ENCODE assay signal across 12 cellular contexts in genomic region chr1:1425753-1426495, GRCh38. TPM values are rescaled to one million over a fixed set of nuclear protein-coding genes. Genes with fewer than 3 reads are reported as not detected.
DNase-seq lines count a peak whose midpoint lies in the region; ATAC-seq and TF ChIP-seq lines count a peak whose summit lies in the region.
"Had no signal": no experiment of that assay in that cellular context is flagged by ENCODE, and none has a peak within 500 bp of the region (broad histone marks: within the 10 kb centered on the region; RNA-seq: fewer than 3 reads in every experiment).

No MANE protein-coding gene starts in this region.

- H3K27ac ChIP-seq in HEK293 (ENCODE audit: extremely low read depth, low read depth, low read length) = no peak overlapping the region
- H3K27ac ChIP-seq in endodermal cell (ENCODE audit: low read depth, low read length) = no peak overlapping the region
- no peak overlapping the region for H3K27ac ChIP-seq in vagina
- H3K27ac ChIP-seq: gastrocnemius medialis had no signal

- intact Hi-C loops in vagina (cut with DNase I) = no loop called here

- H3K9ac ChIP-seq in endodermal cell (ENCODE audit: extremely low read depth, low read length, poor library complexity, severe bottlenecking) = no peak overlapping the region

- CTCF ChIA-PET in HEK293 (lab: Yijun Ruan, JAX) = interaction anchor here (2.0 kb wide), 1 partner anchor 15 kb away, joined by 5 read pairs; no protein-coding TSS in a partner anchor

- H3K4me3 ChIP-seq in HEK293 (ENCODE audit: low read depth, low read length) (no peak overlapping the region), endodermal cell (ENCODE audit: low read length) (no peak overlapping the region), vagina (no peak overlapping the region)
- H3K4me3 ChIP-seq: gastrocnemius medialis had no signal

- H3K27me3 ChIP-seq in endodermal cell (ENCODE audit: control insufficient read depth, insufficient read depth, low read length, poor library complexity, severe bottlenecking) = no peaks in the 10 kb centered on the region
- H3K27me3 ChIP-seq in vagina = no peaks in the 10 kb centered on the region

- H3K27me3 Mint-ChIP-seq in endodermal cell (ENCODE audit: insufficient read depth) (peaks cover 5% of the 10 kb centered on the region), nephron progenitor cell (ENCODE audit: low read depth, poor library complexity) (peaks cover 3% of the 10 kb centered on the region)

- WGBS in endodermal cell (ENCODE audit: insufficient coverage in 1 of 2, insufficient read length in 1 of 2), 2 experiments = 65 to 75% methylated on average over 15 to 33 of the region's 33 CpGs

- POLR2A ChIA-PET in HEK293 (lab: Yijun Ruan, JAX) = interaction anchor here (0.5 to 0.6 kb wide), 2 partner anchors 16 to 23 kb away, joined by 3 to 4 read pairs; no protein-coding TSS in a partner anchor

- H3K27ac Mint-ChIP-seq in endodermal cell = no peak overlapping the region
- no peak overlapping the region for H3K27ac Mint-ChIP-seq in nephron progenitor cell
- H3K27ac Mint-ChIP-seq: activated T-helper 1 cell treated with anti-CD3 and anti-CD28 coated beads, Interleukin-12 subunit alpha, Interleukin-12 subunit beta, Interleukin-2, Interleukin-4 antibody, amounts not matched to agents 30 ng/mL and 10 ng/mL and 1 ng/mL, durations not matched to agents 14 hours and 24 hours and 36 hours had no signal

- TF ChIP-seq CTCF in HEK293 (tag by site-specific recombination; IDR thresholded peaks at IDR 0.05) (no peak), endodermal cell (conservative IDR thresholded peaks at IDR 0.05) (no peak), nephron progenitor cell (IDR thresholded peaks at IDR 0.05) (no peak), vagina (IDR thresholded peaks at IDR 0.05) (no peak)

- no peak overlapping the region for H3K4me3 Mint-ChIP-seq in endodermal cell
- peak overlapping the region; percentile 52 for H3K4me3 Mint-ChIP-seq in nephron progenitor cell
- H3K4me3 Mint-ChIP-seq: activated T-helper 1 cell treated with anti-CD3 and anti-CD28 coated beads, Interleukin-12 subunit alpha, Interleukin-12 subunit beta, Interleukin-2, Interleukin-4 antibody, amounts not matched to agents 30 ng/mL and 10 ng/mL and 1 ng/mL, durations not matched to agents 14 hours and 24 hours and 36 hours had no signal

- no peaks in the 10 kb centered on the region for H3K9me3 ChIP-seq in HEK293 (ENCODE audit: control insufficient read depth, insufficient read depth, low read depth, low read length)
- no peaks in the 10 kb centered on the region for H3K9me3 ChIP-seq in endodermal cell (ENCODE audit: control insufficient read depth, low read length)
- H3K9me3 ChIP-seq in vagina = no peaks in the 10 kb centered on the region
- H3K9me3 ChIP-seq: gastrocnemius medialis had no signal

- peak; percentile 51 for DNase-seq in COLO668 (lab: John Stamatoyannopoulos, UW; ENCODE audit: unreplicated experiment)
- DNase-seq in endodermal cell = peak; percentile 81
- peak; percentile 38 for DNase-seq in nephron progenitor cell
- DNase-seq in NCI-H1694 (lab: John Stamatoyannopoulos, UW) = no peak
- no peak for DNase-seq in dermis blood vessel endothelial cell
- DNase-seq in vagina (ENCODE audit: extremely low spot score in 2 of 2) = no peak
- DNase-seq: CD8-positive, alpha-beta memory T cell; gastrocnemius medialis had no signal

- H3K4me1 ChIP-seq in HEK293 (ENCODE audit: control insufficient read depth, insufficient read depth, low read length) = no peaks in the 10 kb centered on the region
- peaks cover 15% of the 10 kb centered on the region for H3K4me1 ChIP-seq in endodermal cell (ENCODE audit: control insufficient read depth, insufficient read depth, low read length)
- H3K4me1 ChIP-seq in vagina = peaks cover 40% of the 10 kb centered on the region

- peaks cover 3% of the 10 kb centered on the region for H3K9me3 Mint-ChIP-seq in endodermal cell
- H3K9me3 Mint-ChIP-seq in nephron progenitor cell = peaks cover 5% of the 10 kb centered on the region
- H3K9me3 Mint-ChIP-seq: activated T-helper 1 cell treated with anti-CD3 and anti-CD28 coated beads, Interleukin-12 subunit alpha, Interleukin-12 subunit beta, Interleukin-2, Interleukin-4 antibody, amounts not matched to agents 30 ng/mL and 10 ng/mL and 1 ng/mL, durations not matched to agents 14 hours and 24 hours and 36 hours; CD8-positive, alpha-beta memory T cell had no signal

- TF ChIP-seq POLR2A in vagina (IDR thresholded peaks at IDR 0.05) = no peak

- H3K4me1 Mint-ChIP-seq in endodermal cell = peaks cover 20% of the 10 kb centered on the region
- H3K4me1 Mint-ChIP-seq in nephron progenitor cell = peaks cover 60% of the 10 kb centered on the region

- no peaks in the 10 kb centered on the region for H3K36me3 Mint-ChIP-seq in endodermal cell (ENCODE audit: low read depth)
- H3K36me3 Mint-ChIP-seq in nephron progenitor cell (ENCODE audit: low read depth) = no peaks in the 10 kb centered on the region
- H3K36me3 Mint-ChIP-seq: CD8-positive, alpha-beta memory T cell had no signal

- no peaks in the 10 kb centered on the region for H3K36me3 ChIP-seq in HEK293 (ENCODE audit: control insufficient read depth in 2 of 2, insufficient read depth in 1 of 2, low read length in 2 of 2)
- no peaks in the 10 kb centered on the region for H3K36me3 ChIP-seq in endodermal cell (ENCODE audit: control insufficient read depth, insufficient read depth, low read length)
- no peaks in the 10 kb centered on the region for H3K36me3 ChIP-seq in vagina
- H3K36me3 ChIP-seq: gastrocnemius medialis had no signal

- no peak for ATAC-seq in GM21717 (IDR thresholded peaks at IDR 0.05; ENCODE audit: unreplicated experiment)
- ATAC-seq: gastrocnemius medialis had no signal

TF ChIP-seq in HEK293, 187 proteins besides CTCF, POLR2A, EP300 and RAD21 (continues in another document):
- TF ChIP-seq ZSCAN4 (tag by site-specific recombination; IDR thresholded peaks at IDR 0.05) = no peak
- TF ChIP-seq ZNF510 (tag by site-specific recombination; IDR thresholded peaks at IDR 0.05; ENCODE audit: insufficient replicate concordance) = no peak
- peak; percentile 70 for TF ChIP-seq ZNF600 (tag by site-specific recombination; IDR thresholded peaks at IDR 0.05)
- no peak for TF ChIP-seq ZNF16 (tag by site-specific recombination; IDR thresholded peaks at IDR 0.05; ENCODE audit: low read depth)
- TF ChIP-seq ZEB2 (tag by site-specific recombination; IDR thresholded peaks at IDR 0.05) = no peak
- TF ChIP-seq ZSCAN30 (tag by site-specific recombination; IDR thresholded peaks at IDR 0.05) = no peak
- no peak for TF ChIP-seq ZBTB17 (tag by site-specific recombination; IDR thresholded peaks at IDR 0.05)
- no peak for TF ChIP-seq ZNF473 (tag by site-specific recombination; IDR thresholded peaks at IDR 0.05)
- TF ChIP-seq ZNF292 (tag by site-specific recombination; IDR thresholded peaks at IDR 0.05; ENCODE audit: borderline replicate concordance, low read depth) = no peak
- no peak for TF ChIP-seq ZNF560 (tag by site-specific recombination; IDR thresholded peaks at IDR 0.05; ENCODE audit: borderline replicate concordance)

RNA-seq across cellular contexts. Expression of gene ANKRD65, which starts 4.8 kb away (rescaled TPM):
- total RNA-seq in endodermal cell = 1 to 10 TPM; 1.6 TPM
- 0.78 TPM for polyA plus RNA-seq in endodermal cell (2013, experiment 1 of 2)
- polyA plus RNA-seq in endodermal cell (2013, experiment 2 of 2) = 1.7 TPM
- total RNA-seq in dermis blood vessel endothelial cell = 0.28 and 0.51 TPM in 2 replicates
- total RNA-seq in vagina = 3.2 TPM
- total RNA-seq: CD8-positive, alpha-beta memory T cell; OCI-LY7 had no signal
- polyA plus RNA-seq: CD8-positive, alpha-beta memory T cell had no signal

RNA-seq across cellular contexts. Expression of gene VWA1, which starts 9.6 kb away (rescaled TPM):
- total RNA-seq in endodermal cell (10 to 100 TPM; 12.7 to 17.4 TPM), dermis blood vessel endothelial cell (12.7 and 45.3 TPM in 2 replicates), vagina (35.8 TPM)
- 10.3 TPM for polyA plus RNA-seq in endodermal cell (2013, experiment 1 of 2)
- polyA plus RNA-seq in endodermal cell (2013, experiment 2 of 2) = 5.6 TPM
- total RNA-seq: OCI-LY7 had no signal
- polyA plus RNA-seq: CD8-positive, alpha-beta memory T cell had no signal

RNA-seq across cellular contexts. Expression of gene MRPL20, which starts 18.8 kb away (rescaled TPM):
- total RNA-seq in endodermal cell (100 to 1,000 TPM; 109 to 129 TPM), dermis blood vessel endothelial cell (98.2 and 102 TPM in 2 replicates), vagina (84.2 TPM)
- 104 TPM for polyA plus RNA-seq in endodermal cell (2013, experiment 1 of 2)
- 98.2 TPM for polyA plus RNA-seq in endodermal cell (2013, experiment 2 of 2)

RNA-seq across cellular contexts. Expression of gene ATAD3C, which starts 23.6 kb away (rescaled TPM):
- total RNA-seq in endodermal cell (under 1 TPM; 0.55 TPM), dermis blood vessel endothelial cell (0.17 and 1.5 TPM in 2 replicates), vagina (not detected)
- 0.78 TPM for polyA plus RNA-seq in endodermal cell (2013, experiment 1 of 2)
- polyA plus RNA-seq in endodermal cell (2013, experiment 2 of 2) = 0.21 TPM

RNA-seq across cellular contexts. Expression of gene CCNL2, which starts 26.8 kb away (rescaled TPM):
- total RNA-seq in endodermal cell (100 to 1,000 TPM; 187 to 244 TPM), dermis blood vessel endothelial cell (71.1 and 183 TPM in 2 replicates), vagina (319 TPM)
- polyA plus RNA-seq in endodermal cell (2013, experiment 1 of 2) = 255 TPM
- polyA plus RNA-seq in endodermal cell (2013, experiment 2 of 2) = 217 TPM

Comparison
In these comparisons a context has a peak if more than half of its experiments do, and no peak if none do; other contexts are left out.
1. DNase-seq: peak in COLO668 (single experiment), endodermal cell (single experiment) and nephron progenitor cell (single experiment); none in NCI-H1694 (single experiment), dermis blood vessel endothelial cell (single experiment) and vagina (0 of 2).